17 cellular contexts compared by ENCODE assay signal in the genomic region with DNA sequence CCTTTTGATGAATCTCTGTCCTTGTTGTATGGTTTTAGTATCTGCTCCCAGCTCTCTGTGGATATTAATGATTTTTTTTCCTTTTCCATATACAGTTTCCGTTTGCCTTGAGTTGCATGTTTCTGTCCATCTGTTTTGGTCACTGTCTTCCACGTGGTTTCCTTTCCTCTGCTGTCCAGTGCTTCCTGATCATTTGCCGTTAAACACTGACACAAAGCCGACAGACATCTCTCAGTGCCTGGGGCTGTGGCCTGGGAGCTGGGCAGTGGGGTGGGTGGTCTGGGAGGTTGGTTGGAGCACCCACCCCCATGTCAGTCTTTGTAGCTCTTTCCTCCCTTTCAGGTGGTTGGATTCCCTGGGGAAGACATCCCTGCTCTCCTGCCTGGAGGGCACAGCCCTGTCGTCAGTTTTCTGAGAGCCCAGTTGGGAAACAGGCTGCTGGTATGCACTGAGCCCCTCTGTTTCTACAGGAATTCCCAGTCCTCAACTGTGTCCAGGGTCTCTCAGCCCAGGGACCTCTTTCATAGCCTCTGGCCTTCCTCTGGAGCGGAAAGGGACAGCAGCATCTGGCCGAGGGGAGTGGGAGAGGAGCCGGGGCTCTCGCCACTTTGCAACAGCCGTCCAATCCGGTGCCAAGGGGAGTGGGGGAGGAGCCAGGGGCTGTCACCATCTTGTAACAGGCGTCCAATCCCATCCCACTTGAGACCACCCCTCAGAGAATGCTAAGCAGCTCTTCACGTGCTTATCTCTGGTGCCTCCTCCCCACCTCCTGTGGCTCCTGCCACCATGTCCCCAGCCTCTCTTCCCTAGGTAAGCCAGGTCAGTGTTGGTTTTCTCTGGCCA.
"Had no signal": no experiment of that assay in that cellular context is flagged by ENCODE, and none has a peak within 500 bp of the region (broad histone marks: within the 10 kb centered on the region; RNA-seq: fewer than 3 reads in every experiment).

No MANE protein-coding gene starts in this region.

- H3K27ac Mint-ChIP-seq: activated B cell treated with CpG ODN at 0.5 μM for 24 hours; activated CD8-positive, alpha-beta T cell treated with anti-CD3 and anti-CD28 coated beads for 36 hours; activated naive CD8-positive, alpha-beta T cell treated with anti-CD3 and anti-CD28 coated beads for 36 hours; activated T-cell treated with anti-CD3 and anti-CD28 coated beads, Interleukin-2, amount 50 U/mL, for 72 hours; brain; memory B cell; stimulated activated memory B cell treated with anti-CD40 and anti-IgM and Interleukin-4, amounts not matched to agents 10 μg/mL and 1 μg/mL and 100 μg/mL, for 72 hours had no signal

- FAIRE-seq: kidney had no signal

- DNase-seq: activated B cell treated with CpG ODN at 0.5 μM for 24 hours; activated CD4-positive, alpha-beta T cell treated with anti-CD3 and anti-CD28 coated beads for 48 hours; activated CD8-positive, alpha-beta T cell treated with anti-CD3 and anti-CD28 coated beads for 36 hours; activated gamma-delta T cell treated with Interleukin-2 at 50 U/mL for 16 hours; activated naive CD8-positive, alpha-beta T cell treated with anti-CD3 and anti-CD28 coated beads for 36 hours; activated T-cell treated with anti-CD3 and anti-CD28 coated beads, Interleukin-2, amount 50 U/mL, for 72 hours; cortex of kidney; effector memory CD4-positive, alpha-beta T cell; kidney; left ventricle myocardium superior; stimulated activated CD4-positive, alpha-beta T cell treated with anti-CD3 and anti-CD28 coated beads, Interleukin-2, amount 100 ng/mL, for 48 hours; T-helper 2 cell had no signal

- H3K27ac ChIP-seq: gastroesophageal sphincter had no signal

- H3K36me3 ChIP-seq: gastroesophageal sphincter had no signal

- ATAC-seq: activated CD8-positive, alpha-beta T cell treated with anti-CD3 and anti-CD28 coated beads for 36 hours; activated T-cell treated with anti-CD3 and anti-CD28 coated beads, Interleukin-2, amount 50 U/mL, for 72 hours; gastroesophageal sphincter; left ventricle myocardium superior; natural killer cell treated with Interleukin-12 subunit alpha and Interleukin-12 subunit beta and Interleukin-15 and Interleukin-18, amount 100 ng/mL, for 72 hours; stimulated activated memory B cell treated with anti-CD40 and anti-IgM and Interleukin-4, amounts not matched to agents 10 μg/mL and 1 μg/mL and 100 μg/mL, for 72 hours had no signal

- H3K9me3 ChIP-seq: gastroesophageal sphincter had no signal

- H3K36me3 Mint-ChIP-seq: activated naive CD8-positive, alpha-beta T cell treated with anti-CD3 and anti-CD28 coated beads for 36 hours; brain; memory B cell; natural killer cell treated with Interleukin-12 subunit alpha and Interleukin-12 subunit beta and Interleukin-15 and Interleukin-18, amount 100 ng/mL, for 72 hours; stimulated activated memory B cell treated with anti-CD40 and anti-IgM and Interleukin-4, amounts not matched to agents 10 μg/mL and 1 μg/mL and 100 μg/mL, for 72 hours had no signal

- H3K4me3 ChIP-seq: gastroesophageal sphincter had no signal

- H3K9me3 Mint-ChIP-seq: activated B cell treated with CpG ODN at 0.5 μM for 24 hours; activated CD8-positive, alpha-beta T cell treated with anti-CD3 and anti-CD28 coated beads for 36 hours; activated naive CD8-positive, alpha-beta T cell treated with anti-CD3 and anti-CD28 coated beads for 36 hours; activated T-cell treated with anti-CD3 and anti-CD28 coated beads, Interleukin-2, amount 50 U/mL, for 72 hours; memory B cell; natural killer cell treated with Interleukin-12 subunit alpha and Interleukin-12 subunit beta and Interleukin-15 and Interleukin-18, amount 100 ng/mL, for 72 hours; stimulated activated memory B cell treated with anti-CD40 and anti-IgM and Interleukin-4, amounts not matched to agents 10 μg/mL and 1 μg/mL and 100 μg/mL, for 72 hours had no signal
